ENCODE assay signal across 7 cellular contexts in genomic region chr18:59207506-59207905, GRCh38. TPM values are rescaled to one million over a fixed set of nuclear protein-coding genes. Genes with fewer than 3 reads are reported as not detected.
"Had no signal": no experiment of that assay in that cellular context is flagged by ENCODE, and none has a peak within 500 bp of the region (broad histone marks: within the 10 kb centered on the region; RNA-seq: fewer than 3 reads in every experiment).

No MANE protein-coding gene starts in this region.

- H3K27ac Mint-ChIP-seq: IgD-negative memory B cell had no signal

- H3K36me3 Mint-ChIP-seq: IgD-negative memory B cell had no signal

- DNase-seq: GOT3, H7 had no signal

- H3K27ac ChIP-seq: KMS-11 had no signal

- H3K4me2 ChIP-seq: KMS-11 had no signal

- H3K9me3 ChIP-seq: HAP-1 had no signal

- H3K9ac ChIP-seq: KMS-11 had no signal

- H3K9me3 Mint-ChIP-seq: IgD-negative memory B cell had no signal

- H3K36me3 ChIP-seq: HAP-1 had no signal

- H3K4me3 ChIP-seq: HAP-1 had no signal

- H3K4me3 Mint-ChIP-seq: IgD-negative memory B cell had no signal

- H3K4me1 ChIP-seq: HAP-1 had no signal

- H3K4me1 Mint-ChIP-seq: IgD-negative memory B cell had no signal

RNA-seq across cellular contexts. Expression of gene GRP, which starts 12.5 kb away (rescaled TPM):
- total RNA-seq: H4, HT-29 had no signal
- polyA plus RNA-seq: IgD-negative memory B cell had no signal
